26 cellular contexts compared by ENCODE assay signal in the genomic region with DNA sequence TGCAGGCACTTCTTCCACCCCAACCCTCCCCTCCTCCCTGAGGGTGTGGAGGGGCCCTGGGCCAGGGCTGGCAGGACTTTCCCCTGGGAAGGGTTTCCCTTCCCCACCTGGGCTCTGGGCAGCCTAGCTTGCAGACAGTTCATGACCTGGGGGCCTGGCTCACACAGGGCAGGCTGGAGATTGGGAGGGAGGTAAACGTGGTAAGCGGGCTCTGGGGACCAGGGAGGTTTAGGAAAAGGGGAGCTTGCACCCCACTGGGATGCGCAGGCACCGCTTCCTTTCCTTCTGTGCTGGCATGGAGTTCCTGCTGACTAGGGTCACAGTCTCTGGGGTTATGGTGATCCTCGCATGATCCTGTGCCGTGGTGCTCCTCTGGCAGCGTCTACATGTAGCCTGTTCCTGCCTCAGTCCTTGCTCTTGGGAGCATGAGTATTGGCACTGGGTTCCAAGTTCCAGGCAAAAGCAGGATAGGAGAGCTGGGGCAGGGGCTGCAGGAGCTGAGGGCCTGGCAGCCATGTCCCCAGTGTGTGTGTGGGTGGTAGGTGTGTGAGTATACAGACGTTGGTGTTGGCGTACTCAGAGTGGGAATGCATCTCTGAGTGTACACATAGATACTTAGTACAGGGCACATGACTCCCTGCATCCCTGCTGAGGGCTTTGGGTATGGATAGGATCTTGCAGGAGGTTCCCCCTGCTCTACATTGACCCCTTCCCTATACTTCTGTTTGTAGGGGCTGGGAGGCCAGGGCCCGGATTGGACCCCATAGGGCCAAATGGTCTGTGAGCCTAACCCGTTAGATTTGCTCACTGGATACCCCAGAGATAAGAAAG.
"Had no signal": no experiment of that assay in that cellular context is flagged by ENCODE, and none has a peak within 500 bp of the region (broad histone marks: within the 10 kb centered on the region; RNA-seq: fewer than 3 reads in every experiment).

No MANE protein-coding gene starts in this region.

- H3K9me3 ChIP-seq: ascending aorta, gastrocnemius medialis, neutrophil, pancreas, psoas muscle, tibial nerve had no signal

- H3K9me3 Mint-ChIP-seq: activated B cell treated with CpG ODN at 0.5 μM for 24 hours; activated naive CD4-positive, alpha-beta T cell treated with anti-CD3 and anti-CD28 coated beads, Interleukin-2, amount 10 ng/mL, durations not matched to agents 7 days and 5 days; activated naive CD8-positive, alpha-beta T cell treated with anti-CD3 and anti-CD28 coated beads, Interleukin-2, amount 10 ng/mL, durations not matched to agents 7 days and 5 days; dendritic cell treated with granulocyte-macrophage colony-stimulating factor and Interleukin-4, amounts not matched to agents 40 ng/mL and 50 ng/mL, for 4 days; naive thymus-derived CD4-positive, alpha-beta T cell; T-cell; T-helper 2 cell treated with Interferon-gamma antibody and Interleukin-4, amounts not matched to agents 5 μg/mL and 100 μg/mL, for 36 hours had no signal

- H3K27ac Mint-ChIP-seq: activated B cell treated with CpG ODN at 0.5 μM for 24 hours; activated naive CD4-positive, alpha-beta T cell treated with anti-CD3 and anti-CD28 coated beads, Interleukin-2, amount 10 ng/mL, durations not matched to agents 7 days and 5 days; activated naive CD8-positive, alpha-beta T cell treated with anti-CD3 and anti-CD28 coated beads, Interleukin-2, amount 10 ng/mL, durations not matched to agents 7 days and 5 days; dendritic cell treated with granulocyte-macrophage colony-stimulating factor and Interleukin-4, amounts not matched to agents 40 ng/mL and 50 ng/mL, for 4 days; T-cell; T-helper 2 cell treated with Interferon-gamma antibody and Interleukin-4, amounts not matched to agents 5 μg/mL and 100 μg/mL, for 36 hours had no signal

- ATAC-seq: gastrocnemius medialis; naive thymus-derived CD4-positive, alpha-beta T cell; pancreas; psoas muscle; T-cell had no signal

- FAIRE-seq: endometrium, islet of Langerhans, pancreas had no signal

- H3K27me3 Mint-ChIP-seq: activated B cell treated with CpG ODN at 0.5 μM for 24 hours; activated naive CD4-positive, alpha-beta T cell treated with anti-CD3 and anti-CD28 coated beads, Interleukin-2, amount 10 ng/mL, durations not matched to agents 7 days and 5 days; activated naive CD8-positive, alpha-beta T cell treated with anti-CD3 and anti-CD28 coated beads, Interleukin-2, amount 10 ng/mL, durations not matched to agents 7 days and 5 days; naive thymus-derived CD4-positive, alpha-beta T cell; T-cell had no signal

- H3K4me3 Mint-ChIP-seq: activated B cell treated with CpG ODN at 0.5 μM for 24 hours; activated naive CD4-positive, alpha-beta T cell treated with anti-CD3 and anti-CD28 coated beads, Interleukin-2, amount 10 ng/mL, durations not matched to agents 7 days and 5 days; activated naive CD8-positive, alpha-beta T cell treated with anti-CD3 and anti-CD28 coated beads, Interleukin-2, amount 10 ng/mL, durations not matched to agents 7 days and 5 days; dendritic cell treated with granulocyte-macrophage colony-stimulating factor and Interleukin-4, amounts not matched to agents 40 ng/mL and 50 ng/mL, for 4 days; naive thymus-derived CD4-positive, alpha-beta T cell; T-cell; T-helper 2 cell treated with Interferon-gamma antibody and Interleukin-4, amounts not matched to agents 5 μg/mL and 100 μg/mL, for 36 hours had no signal

- H3K4me1 ChIP-seq: ascending aorta, gastrocnemius medialis, psoas muscle had no signal

- H3K27me3 ChIP-seq: ascending aorta, brain microvascular endothelial cell, gastrocnemius medialis, pancreas, tibial nerve had no signal

- DNase-seq: activated B cell treated with CpG ODN at 0.5 μM for 24 hours; activated CD4-positive, alpha-beta T cell treated with anti-CD3 and anti-CD28 coated beads, Interleukin-2, amount 50 U/mL, for 4 hours; activated effector memory CD4-positive, alpha-beta T cell treated with anti-CD3 and anti-CD28 coated beads, Interleukin-2, amount 50 U/mL, for 16 hours; activated naive CD4-positive, alpha-beta T cell treated with anti-CD3 and anti-CD28 coated beads, Interleukin-2, amount 10 ng/mL, durations not matched to agents 7 days and 5 days; activated naive CD8-positive, alpha-beta T cell treated with anti-CD3 and anti-CD28 coated beads, Interleukin-2, amount 10 ng/mL, durations not matched to agents 7 days and 5 days; brain microvascular endothelial cell; caudate nucleus; effector CD4-positive, alpha-beta T cell; gastrocnemius medialis; glutamatergic neuron; midbrain; naive thymus-derived CD4-positive, alpha-beta T cell; psoas muscle; stimulated activated CD4-positive, alpha-beta T cell treated with anti-CD3 and anti-CD28 coated beads, Interleukin-15, amount 100 ng/mL, for 24 hours; stimulated activated CD4-positive, alpha-beta T cell treated with anti-CD3 and anti-CD28 coated beads, Interleukin-2, amount 100 ng/mL, for 24 hours; stimulated activated naive CD4-positive, alpha-beta T cell treated with Interleukin-2 at 50 U/mL for 16 hours; T-cell had no signal

- H3K27ac ChIP-seq: ascending aorta, brain microvascular endothelial cell, gastrocnemius medialis, neutrophil, pancreas, psoas muscle, tibial nerve had no signal

- H3K4me3 ChIP-seq: ascending aorta, gastrocnemius medialis, pancreas, psoas muscle, smooth muscle cell, tibial nerve had no signal

- H3K4me2 ChIP-seq: smooth muscle cell had no signal
